5 cellular contexts compared by ENCODE assay signal in the genomic region with DNA sequence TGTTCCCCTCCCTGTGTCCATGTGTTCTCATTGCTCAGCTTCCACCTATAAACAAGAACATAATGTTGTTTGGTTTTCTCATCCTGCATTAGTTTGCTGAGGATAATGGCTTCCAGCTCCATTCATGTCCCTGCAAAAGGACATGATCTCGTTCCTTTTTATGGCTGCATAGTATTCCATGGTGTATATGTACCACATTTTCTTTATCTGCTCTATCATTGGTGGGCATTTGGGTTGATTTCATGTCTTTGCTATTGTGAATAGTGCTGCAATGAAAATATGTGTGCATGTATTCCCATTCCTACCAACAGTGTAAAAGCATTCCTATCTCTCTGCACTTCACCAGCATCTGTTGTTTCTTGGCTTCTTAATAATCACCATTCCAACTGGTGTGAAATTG.
DNase-seq lines count a peak whose midpoint lies in the region; ATAC-seq, FAIRE-seq and TF ChIP-seq lines count a peak whose summit lies in the region.
"Not testable (repeated sequence)": the region's sequence is repeated elsewhere in the genome, so short reads cannot be mapped to it uniquely, and the experiment has no call there.

No MANE protein-coding gene starts in this region.

- not testable (repeated sequence) for H3K9ac ChIP-seq in SK-N-MC (ENCODE audit: insufficient read length); K562 (ENCODE audit: insufficient read depth in 1 of 2, low read depth in 2 of 2, low read length in 2 of 2)

- WGBS in K562 (ENCODE audit: insufficient coverage, low coverage, missing lambda C conversion rate) = 0% methylated on average over 1 of the region's 1 CpG

- H3K9me3 ChIP-seq in A673 (ENCODE audit: low read depth, low read length, poor library complexity, severe bottlenecking); HEK293 (ENCODE audit: control insufficient read depth, insufficient read depth, low read depth, low read length); SK-N-MC (ENCODE audit: low read depth, low read length); K562 (replicated peaks; ENCODE audit: control insufficient read depth, insufficient read depth, low read depth, low read length): not testable (repeated sequence)

- H3K27me3 ChIP-seq in A673 (replicated peaks; ENCODE audit: insufficient read depth, low read depth, low read length, poor library complexity); K562 (ENCODE audit: control insufficient read depth in 2 of 2, insufficient read depth in 2 of 2, low read length in 2 of 2): not testable (repeated sequence)

- POLR2A ChIA-PET in A673 (lab: Charles Lee; ENCODE audit: low non-redundant PET); HEK293 (lab: Yijun Ruan, JAX); K562 (lab: Yijun Ruan, JAX): not testable (repeated sequence)

- not testable (repeated sequence) for FAIRE-seq in K562 (lab: Jason Lieb, UNC)

- H3K9me1 ChIP-seq in K562 (ENCODE audit: control insufficient read depth, insufficient read depth, low read length) = not testable (repeated sequence)

- H3K27ac ChIP-seq in A673 (ENCODE audit: low read depth, low read length, poor library complexity, severe bottlenecking) (peak overlapping the region; percentile 18), SK-N-MC (peak overlapping the region; percentile 75; the same call in 1 of the 2 replicates)
- not testable (repeated sequence) for H3K27ac ChIP-seq in HEK293 (ENCODE audit: extremely low read depth, low read depth, low read length); K562 (ENCODE audit: extremely low read depth, low read depth, low read length)

- intact Hi-C loops in A673 (cut with micrococcal nuclease; ENCODE audit: unreplicated experiment); K562 (cut with micrococcal nuclease): not testable (repeated sequence)

- not testable (repeated sequence) for H3K4me1 ChIP-seq in A673 (ENCODE audit: insufficient read depth, low read length, poor library complexity, severe bottlenecking); HEK293 (ENCODE audit: control insufficient read depth, insufficient read depth, low read length); K562 (replicated peaks in 1 of 2; ENCODE audit: control insufficient read depth in 2 of 2, insufficient read depth in 2 of 2, low read length in 2 of 2)

- in situ Hi-C loops in K562 (cut with MboI) = not testable (repeated sequence)

- not testable (repeated sequence) for TF ChIP-seq POLR2A in K562 (conservative IDR thresholded peaks at IDR 0.05)

- BruUV-seq in A673 (replicated peaks; lab: Mats Ljungman, UMichigan); K562 (replicated peaks; lab: Mats Ljungman, UMichigan): not testable (repeated sequence)

- TF ChIP-seq RAD21 in K562 (CRISPR knock-in tag; conservative IDR thresholded peaks at IDR 0.05 in 1 of 2, IDR thresholded peaks at IDR 0.05 in 1 of 2) = not testable (repeated sequence)

- H2AFZ ChIP-seq in K562 (ENCODE audit: low read depth, low read length) = not testable (repeated sequence)

- TF ChIP-seq CTCF in A673 (conservative IDR thresholded peaks at IDR 0.05; ENCODE audit: low read depth, low read length); HEK293 (tag by site-specific recombination; IDR thresholded peaks at IDR 0.05); K562 (IDR thresholded peaks at IDR 0.05 in 2 of 3, conservative IDR thresholded peaks at IDR 0.05 in 1 of 3; ENCODE audit: insufficient read depth in 2 of 3, low read depth in 1 of 3, low read length in 3 of 3): not testable (repeated sequence)

- H3K4me2 ChIP-seq in K562 (ENCODE audit: insufficient read depth, low read length) = not testable (repeated sequence)

- H4K20me1 ChIP-seq in K562 (replicated peaks; ENCODE audit: control insufficient read depth, insufficient read depth, low read length) = not testable (repeated sequence)

- H3K79me2 ChIP-seq in K562 (ENCODE audit: control insufficient read depth, insufficient read depth, low read length) = not testable (repeated sequence)

- ATAC-seq in SK-N-SH treated with all-trans-retinoic acid at 6 μM for 48 hours, K562: not testable (repeated sequence)

- CTCF ChIA-PET in A673 (lab: Charles Lee); HEK293 (lab: Yijun Ruan, JAX); K562 (lab: Yijun Ruan, JAX; ENCODE audit: low intra/inter-chr PET ratio): not testable (repeated sequence)

- not testable (repeated sequence) for DNase-seq in A673 (ENCODE audit: low spot score); SK-N-MC (ENCODE audit: low read depth, low spot score); K562 (ENCODE audit: extremely low read depth in 1 of 4, low spot score in 3 of 4)

- not testable (repeated sequence) for H3K4me3 ChIP-seq in A673 (ENCODE audit: low read depth, low read length, poor library complexity, severe bottlenecking); HEK293 (ENCODE audit: low read depth, low read length); SK-N-MC; K562

- not testable (repeated sequence) for TF ChIP-seq EP300 in K562 (IDR thresholded peaks at IDR 0.05; ENCODE audit: low read length)

- H3K36me3 ChIP-seq in A673 (ENCODE audit: insufficient read depth, low read length, poor library complexity, severe bottlenecking); HEK293 (ENCODE audit: control insufficient read depth in 2 of 2, insufficient read depth in 1 of 2, low read length in 2 of 2); SK-N-MC (ENCODE audit: insufficient read depth, low read length); K562 (ENCODE audit: control insufficient read depth, insufficient read depth, low read length): not testable (repeated sequence)

TF ChIP-seq in HEK293, 187 proteins besides CTCF, POLR2A, EP300 and RAD21:
- TF ChIP-seq ZNF146 (tag by site-specific recombination; IDR thresholded peaks at IDR 0.05) = peak; percentile 46; the same call in 1 of the 2 replicates

TF ChIP-seq in SK-N-SH treated with all-trans-retinoic acid at 6 μM for 48 hours, 23 proteins besides CTCF, POLR2A, EP300 and RAD21:
- TF ChIP-seq ZNF8 (CRISPR knock-in tag; IDR thresholded peaks at IDR 0.05) = peak; percentile 92

TF ChIP-seq in K562, 482 proteins besides CTCF, POLR2A, EP300 and RAD21:
- TF ChIP-seq ZNF146 (CRISPR knock-in tag; IDR thresholded peaks at IDR 0.05; ENCODE audit: unreplicated experiment) = peak; percentile 38
